Comparison of ENCODE assay signal across 1 cellular context in the genomic region with DNA sequence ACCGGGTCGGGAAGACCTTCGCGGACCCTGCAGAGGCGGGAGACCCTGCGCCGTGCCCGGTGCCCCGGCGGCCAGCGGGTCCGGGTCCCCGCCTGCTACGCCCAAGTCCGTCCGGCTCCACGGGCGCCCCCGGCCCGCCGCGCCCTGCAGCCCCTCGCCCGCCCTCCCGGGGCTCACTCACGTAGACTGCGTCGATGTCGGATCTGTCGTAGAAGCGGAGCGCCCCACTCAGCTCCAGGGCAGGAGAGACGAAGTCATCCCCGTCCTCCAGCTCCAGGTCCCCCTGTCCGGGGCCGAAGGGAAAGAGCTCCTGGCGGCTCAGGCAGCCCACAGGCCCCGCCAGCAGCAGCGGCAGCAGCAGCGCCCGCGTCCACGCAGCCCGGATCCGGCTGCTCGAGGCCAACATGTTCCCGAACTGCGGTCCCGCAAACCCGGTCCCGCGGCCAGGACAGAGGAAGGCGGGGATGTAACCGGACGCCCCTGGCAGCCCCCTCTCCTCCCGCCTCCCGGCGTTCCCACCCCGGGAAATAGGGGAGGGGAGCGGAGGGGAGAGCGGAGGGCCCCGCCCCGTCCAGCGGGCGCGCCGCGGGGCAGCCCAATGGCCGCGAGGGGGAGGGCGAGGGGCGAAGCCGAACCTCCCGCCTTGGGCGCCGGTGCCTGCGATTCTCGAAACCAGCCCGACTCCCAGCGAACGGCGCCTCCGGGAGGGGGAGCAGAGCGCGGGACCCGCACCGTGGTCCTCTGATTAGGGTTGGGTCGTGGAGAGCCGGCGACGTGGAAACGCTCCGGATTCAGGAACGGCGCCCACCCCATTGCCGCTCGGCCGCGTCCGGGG.
A peak's percentile ranks its signal among the peaks of the same experiment; 100 is the strongest.
TF ChIP-seq lines count a peak whose summit lies in the region.

A gene with protein sequence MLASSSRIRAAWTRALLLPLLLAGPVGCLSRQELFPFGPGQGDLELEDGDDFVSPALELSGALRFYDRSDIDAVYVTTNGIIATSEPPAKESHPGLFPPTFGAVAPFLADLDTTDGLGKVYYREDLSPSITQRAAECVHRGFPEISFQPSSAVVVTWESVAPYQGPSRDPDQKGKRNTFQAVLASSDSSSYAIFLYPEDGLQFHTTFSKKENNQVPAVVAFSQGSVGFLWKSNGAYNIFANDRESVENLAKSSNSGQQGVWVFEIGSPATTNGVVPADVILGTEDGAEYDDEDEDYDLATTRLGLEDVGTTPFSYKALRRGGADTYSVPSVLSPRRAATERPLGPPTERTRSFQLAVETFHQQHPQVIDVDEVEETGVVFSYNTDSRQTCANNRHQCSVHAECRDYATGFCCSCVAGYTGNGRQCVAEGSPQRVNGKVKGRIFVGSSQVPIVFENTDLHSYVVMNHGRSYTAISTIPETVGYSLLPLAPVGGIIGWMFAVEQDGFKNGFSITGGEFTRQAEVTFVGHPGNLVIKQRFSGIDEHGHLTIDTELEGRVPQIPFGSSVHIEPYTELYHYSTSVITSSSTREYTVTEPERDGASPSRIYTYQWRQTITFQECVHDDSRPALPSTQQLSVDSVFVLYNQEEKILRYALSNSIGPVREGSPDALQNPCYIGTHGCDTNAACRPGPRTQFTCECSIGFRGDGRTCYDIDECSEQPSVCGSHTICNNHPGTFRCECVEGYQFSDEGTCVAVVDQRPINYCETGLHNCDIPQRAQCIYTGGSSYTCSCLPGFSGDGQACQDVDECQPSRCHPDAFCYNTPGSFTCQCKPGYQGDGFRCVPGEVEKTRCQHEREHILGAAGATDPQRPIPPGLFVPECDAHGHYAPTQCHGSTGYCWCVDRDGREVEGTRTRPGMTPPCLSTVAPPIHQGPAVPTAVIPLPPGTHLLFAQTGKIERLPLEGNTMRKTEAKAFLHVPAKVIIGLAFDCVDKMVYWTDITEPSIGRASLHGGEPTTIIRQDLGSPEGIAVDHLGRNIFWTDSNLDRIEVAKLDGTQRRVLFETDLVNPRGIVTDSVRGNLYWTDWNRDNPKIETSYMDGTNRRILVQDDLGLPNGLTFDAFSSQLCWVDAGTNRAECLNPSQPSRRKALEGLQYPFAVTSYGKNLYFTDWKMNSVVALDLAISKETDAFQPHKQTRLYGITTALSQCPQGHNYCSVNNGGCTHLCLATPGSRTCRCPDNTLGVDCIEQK (minus strand): TSS at position 417 of the 835 bp plus-strand sequence. CDS start 11 bp downstream, at position 406.

TF ChIP-seq in HepG2, 621 proteins besides CTCF, POLR2A, EP300 and RAD21 (continues in another document):
- TF ChIP-seq, protein P1, sequence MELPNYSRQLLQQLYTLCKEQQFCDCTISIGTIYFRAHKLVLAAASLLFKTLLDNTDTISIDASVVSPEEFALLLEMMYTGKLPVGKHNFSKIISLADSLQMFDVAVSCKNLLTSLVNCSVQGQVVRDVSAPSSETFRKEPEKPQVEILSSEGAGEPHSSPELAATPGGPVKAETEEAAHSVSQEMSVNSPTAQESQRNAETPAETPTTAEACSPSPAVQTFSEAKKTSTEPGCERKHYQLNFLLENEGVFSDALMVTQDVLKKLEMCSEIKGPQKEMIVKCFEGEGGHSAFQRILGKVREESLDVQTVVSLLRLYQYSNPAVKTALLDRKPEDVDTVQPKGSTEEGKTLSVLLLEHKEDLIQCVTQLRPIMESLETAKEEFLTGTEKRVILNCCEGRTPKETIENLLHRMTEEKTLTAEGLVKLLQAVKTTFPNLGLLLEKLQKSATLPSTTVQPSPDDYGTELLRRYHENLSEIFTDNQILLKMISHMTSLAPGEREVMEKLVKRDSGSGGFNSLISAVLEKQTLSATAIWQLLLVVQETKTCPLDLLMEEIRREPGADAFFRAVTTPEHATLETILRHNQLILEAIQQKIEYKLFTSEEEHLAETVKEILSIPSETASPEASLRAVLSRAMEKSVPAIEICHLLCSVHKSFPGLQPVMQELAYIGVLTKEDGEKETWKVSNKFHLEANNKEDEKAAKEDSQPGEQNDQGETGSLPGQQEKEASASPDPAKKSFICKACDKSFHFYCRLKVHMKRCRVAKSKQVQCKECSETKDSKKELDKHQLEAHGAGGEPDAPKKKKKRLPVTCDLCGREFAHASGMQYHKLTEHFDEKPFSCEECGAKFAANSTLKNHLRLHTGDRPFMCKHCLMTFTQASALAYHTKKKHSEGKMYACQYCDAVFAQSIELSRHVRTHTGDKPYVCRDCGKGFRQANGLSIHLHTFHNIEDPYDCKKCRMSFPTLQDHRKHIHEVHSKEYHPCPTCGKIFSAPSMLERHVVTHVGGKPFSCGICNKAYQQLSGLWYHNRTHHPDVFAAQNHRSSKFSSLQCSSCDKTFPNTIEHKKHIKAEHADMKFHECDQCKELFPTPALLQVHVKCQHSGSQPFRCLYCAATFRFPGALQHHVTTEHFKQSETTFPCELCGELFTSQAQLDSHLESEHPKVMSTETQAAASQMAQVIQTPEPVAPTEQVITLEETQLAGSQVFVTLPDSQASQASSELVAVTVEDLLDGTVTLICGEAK (IDR thresholded peaks at IDR 0.05): no peak
- TF ChIP-seq, protein P1 (CRISPR knock-in tag; IDR thresholded peaks at IDR 0.05): peak; percentile 62; the same call in 1 of the 2 replicates
- TF ChIP-seq ZNF20 (CRISPR knock-in tag; IDR thresholded peaks at IDR 0.05): no peak
- TF ChIP-seq HDAC1 (CRISPR knock-in tag; IDR thresholded peaks at IDR 0.05): peak; percentile 18; the same call in 1 of the 2 replicates
- TF ChIP-seq SRSF1 (optimal IDR thresholded peaks at IDR 0.05; ENCODE audit: low read depth, low read length): peak; percentile 46
- no peak for TF ChIP-seq FOXJ3 (CRISPR knock-in tag; IDR thresholded peaks at IDR 0.05; ENCODE audit: borderline replicate concordance)
- no peak for TF ChIP-seq ZNF30 (CRISPR knock-in tag; IDR thresholded peaks at IDR 0.05)
- TF ChIP-seq SMAD9 (CRISPR knock-in tag; IDR thresholded peaks at IDR 0.05): no peak
- no peak for TF ChIP-seq CBX2 (IDR thresholded peaks at IDR 0.05; ENCODE audit: low read depth, low read length)
- TF ChIP-seq CBX2 (CRISPR knock-in tag; IDR thresholded peaks at IDR 0.05; ENCODE audit: low read depth): no peak
- TF ChIP-seq RFXANK (CRISPR knock-in tag; IDR thresholded peaks at IDR 0.05): no peak
- 0 out of 2 replicates have a peak, but pooled peaks have one; percentile 14 for TF ChIP-seq GATA4 (IDR thresholded peaks at IDR 0.05; ENCODE audit: borderline replicate concordance, low read depth)
- TF ChIP-seq ZIK1 (CRISPR knock-in tag; IDR thresholded peaks at IDR 0.05; ENCODE audit: borderline replicate concordance, low read depth): peak; percentile 83; the same call in 1 of the 2 replicates
- no peak for TF ChIP-seq ZNF737 (CRISPR knock-in tag; IDR thresholded peaks at IDR 0.05; ENCODE audit: borderline replicate concordance)
- TF ChIP-seq ZFP36L2 (CRISPR knock-in tag; IDR thresholded peaks at IDR 0.05): no peak
- no peak for TF ChIP-seq ZNF484 (CRISPR knock-in tag; IDR thresholded peaks at IDR 0.05; ENCODE audit: borderline replicate concordance, low read depth)
- TF ChIP-seq HHEX (CRISPR knock-in tag; IDR thresholded peaks at IDR 0.05): no peak
- TF ChIP-seq, protein P2, sequence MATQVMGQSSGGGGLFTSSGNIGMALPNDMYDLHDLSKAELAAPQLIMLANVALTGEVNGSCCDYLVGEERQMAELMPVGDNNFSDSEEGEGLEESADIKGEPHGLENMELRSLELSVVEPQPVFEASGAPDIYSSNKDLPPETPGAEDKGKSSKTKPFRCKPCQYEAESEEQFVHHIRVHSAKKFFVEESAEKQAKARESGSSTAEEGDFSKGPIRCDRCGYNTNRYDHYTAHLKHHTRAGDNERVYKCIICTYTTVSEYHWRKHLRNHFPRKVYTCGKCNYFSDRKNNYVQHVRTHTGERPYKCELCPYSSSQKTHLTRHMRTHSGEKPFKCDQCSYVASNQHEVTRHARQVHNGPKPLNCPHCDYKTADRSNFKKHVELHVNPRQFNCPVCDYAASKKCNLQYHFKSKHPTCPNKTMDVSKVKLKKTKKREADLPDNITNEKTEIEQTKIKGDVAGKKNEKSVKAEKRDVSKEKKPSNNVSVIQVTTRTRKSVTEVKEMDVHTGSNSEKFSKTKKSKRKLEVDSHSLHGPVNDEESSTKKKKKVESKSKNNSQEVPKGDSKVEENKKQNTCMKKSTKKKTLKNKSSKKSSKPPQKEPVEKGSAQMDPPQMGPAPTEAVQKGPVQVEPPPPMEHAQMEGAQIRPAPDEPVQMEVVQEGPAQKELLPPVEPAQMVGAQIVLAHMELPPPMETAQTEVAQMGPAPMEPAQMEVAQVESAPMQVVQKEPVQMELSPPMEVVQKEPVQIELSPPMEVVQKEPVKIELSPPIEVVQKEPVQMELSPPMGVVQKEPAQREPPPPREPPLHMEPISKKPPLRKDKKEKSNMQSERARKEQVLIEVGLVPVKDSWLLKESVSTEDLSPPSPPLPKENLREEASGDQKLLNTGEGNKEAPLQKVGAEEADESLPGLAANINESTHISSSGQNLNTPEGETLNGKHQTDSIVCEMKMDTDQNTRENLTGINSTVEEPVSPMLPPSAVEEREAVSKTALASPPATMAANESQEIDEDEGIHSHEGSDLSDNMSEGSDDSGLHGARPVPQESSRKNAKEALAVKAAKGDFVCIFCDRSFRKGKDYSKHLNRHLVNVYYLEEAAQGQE (IDR thresholded peaks at IDR 0.05; ENCODE audit: borderline replicate concordance in 1 of 2, low read depth in 1 of 2, low read length in 2 of 2): peak in 1 of 2 experiments; percentile 32; a peak in 1 of 4 replicates
- no peak for TF ChIP-seq ZC3H4 (CRISPR knock-in tag; IDR thresholded peaks at IDR 0.05; ENCODE audit: borderline replicate concordance)
- no peak for TF ChIP-seq ARNTL (CRISPR knock-in tag; IDR thresholded peaks at IDR 0.05)
- TF ChIP-seq IRF2 (CRISPR knock-in tag; IDR thresholded peaks at IDR 0.05): no peak
- peak; percentile 88 for TF ChIP-seq MAZ (IDR thresholded peaks at IDR 0.05; ENCODE audit: borderline replicate concordance, low read depth, low read length)
- TF ChIP-seq MAZ (CRISPR knock-in tag; IDR thresholded peaks at IDR 0.05; ENCODE audit: low read depth): peak; percentile 91
- TF ChIP-seq, protein P3, sequence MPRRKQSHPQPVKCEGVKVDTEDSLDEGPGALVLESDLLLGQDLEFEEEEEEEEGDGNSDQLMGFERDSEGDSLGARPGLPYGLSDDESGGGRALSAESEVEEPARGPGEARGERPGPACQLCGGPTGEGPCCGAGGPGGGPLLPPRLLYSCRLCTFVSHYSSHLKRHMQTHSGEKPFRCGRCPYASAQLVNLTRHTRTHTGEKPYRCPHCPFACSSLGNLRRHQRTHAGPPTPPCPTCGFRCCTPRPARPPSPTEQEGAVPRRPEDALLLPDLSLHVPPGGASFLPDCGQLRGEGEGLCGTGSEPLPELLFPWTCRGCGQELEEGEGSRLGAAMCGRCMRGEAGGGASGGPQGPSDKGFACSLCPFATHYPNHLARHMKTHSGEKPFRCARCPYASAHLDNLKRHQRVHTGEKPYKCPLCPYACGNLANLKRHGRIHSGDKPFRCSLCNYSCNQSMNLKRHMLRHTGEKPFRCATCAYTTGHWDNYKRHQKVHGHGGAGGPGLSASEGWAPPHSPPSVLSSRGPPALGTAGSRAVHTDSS (CRISPR knock-in tag; conservative IDR thresholded peaks at IDR 0.05): no peak
- TF ChIP-seq ZNF720 (CRISPR knock-in tag; IDR thresholded peaks at IDR 0.05): no peak
- no peak for TF ChIP-seq DPF2 (CRISPR knock-in tag; IDR thresholded peaks at IDR 0.05; ENCODE audit: borderline replicate concordance, low read depth)
- TF ChIP-seq GATAD2A (CRISPR knock-in tag; IDR thresholded peaks at IDR 0.05): peak; percentile 51
- TF ChIP-seq PAWR (CRISPR knock-in tag; IDR thresholded peaks at IDR 0.05; ENCODE audit: borderline replicate concordance): no peak
- TF ChIP-seq PPARG (CRISPR knock-in tag; conservative IDR thresholded peaks at IDR 0.05): peak; percentile 20; the same call in 1 of the 2 replicates
- peak; percentile 70; the same call in 1 of the 2 replicates for TF ChIP-seq MYC (CRISPR knock-in tag; IDR thresholded peaks at IDR 0.05; ENCODE audit: borderline replicate concordance)
- TF ChIP-seq ESRRA (CRISPR knock-in tag; IDR thresholded peaks at IDR 0.05; ENCODE audit: low read depth): no peak
- no peak for TF ChIP-seq ZNF598 (CRISPR knock-in tag; IDR thresholded peaks at IDR 0.05; ENCODE audit: borderline replicate concordance)
- no peak for TF ChIP-seq ZNF232 (CRISPR knock-in tag; IDR thresholded peaks at IDR 0.05; ENCODE audit: borderline replicate concordance)
- TF ChIP-seq DBP (CRISPR knock-in tag; IDR thresholded peaks at IDR 0.05; ENCODE audit: not compliant biosample characterization): no peak
- TF ChIP-seq, protein P4, sequence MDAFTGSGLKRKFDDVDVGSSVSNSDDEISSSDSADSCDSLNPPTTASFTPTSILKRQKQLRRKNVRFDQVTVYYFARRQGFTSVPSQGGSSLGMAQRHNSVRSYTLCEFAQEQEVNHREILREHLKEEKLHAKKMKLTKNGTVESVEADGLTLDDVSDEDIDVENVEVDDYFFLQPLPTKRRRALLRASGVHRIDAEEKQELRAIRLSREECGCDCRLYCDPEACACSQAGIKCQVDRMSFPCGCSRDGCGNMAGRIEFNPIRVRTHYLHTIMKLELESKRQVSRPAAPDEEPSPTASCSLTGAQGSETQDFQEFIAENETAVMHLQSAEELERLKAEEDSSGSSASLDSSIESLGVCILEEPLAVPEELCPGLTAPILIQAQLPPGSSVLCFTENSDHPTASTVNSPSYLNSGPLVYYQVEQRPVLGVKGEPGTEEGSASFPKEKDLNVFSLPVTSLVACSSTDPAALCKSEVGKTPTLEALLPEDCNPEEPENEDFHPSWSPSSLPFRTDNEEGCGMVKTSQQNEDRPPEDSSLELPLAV (CRISPR knock-in tag; conservative IDR thresholded peaks at IDR 0.05; ENCODE audit: low read depth): no peak
